In the genomic region with DNA sequence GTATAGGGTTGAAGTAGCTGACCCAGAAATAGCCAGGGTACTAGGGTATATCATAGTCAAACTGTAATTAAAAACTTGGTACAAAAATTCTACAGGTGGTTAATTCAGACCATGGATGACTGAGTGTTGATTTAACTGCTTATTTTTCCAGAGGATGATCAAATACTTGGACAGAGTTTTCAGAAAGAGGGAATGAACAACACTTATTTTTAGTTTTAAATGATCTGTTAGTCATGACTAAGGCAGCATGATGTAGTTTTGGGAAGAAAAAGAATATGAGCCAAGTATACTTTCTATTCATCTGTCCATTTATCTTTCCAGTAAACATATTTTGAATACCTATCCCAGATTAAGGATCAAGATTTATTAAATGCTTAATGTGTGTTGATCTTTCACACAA, we compare ENCODE assay signal across 25 cellular contexts. TPM values are rescaled to one million over a fixed set of nuclear protein-coding genes. Genes with fewer than 3 reads are reported as not detected.
DNase-seq lines count a peak whose midpoint lies in the region; ATAC-seq and TF ChIP-seq lines count a peak whose summit lies in the region.
"Had no signal": no experiment of that assay in that cellular context is flagged by ENCODE, and none has a peak within 500 bp of the region (broad histone marks: within the 10 kb centered on the region; RNA-seq: fewer than 3 reads in every experiment).

No MANE protein-coding gene starts in this region.

- H3K27ac ChIP-seq in PC-3 (ENCODE audit: low read length), result no peak overlapping the region
- H3K27ac ChIP-seq in psoas muscle, result peak overlapping the region; percentile 3
- H3K27ac ChIP-seq in substantia nigra (ENCODE audit: low read depth, low read length, poor library complexity, severe bottlenecking), result no peak overlapping the region
- H3K27ac ChIP-seq: A549, C4-2B, heart right ventricle, parathyroid adenoma, upper lobe of left lung, VCaP had no signal

- CTCF ChIA-PET in PC-3 (lab: Charles Lee), result no interaction called here

- DNase-seq in AG20443 (ENCODE audit: low spot score) (peak; percentile 39), PC-3 (no peak), fibroblast of mammary gland (ENCODE audit: low read depth) (peak; percentile 52), psoas muscle (no peak), substantia nigra (lab: John Stamatoyannopoulos, UW) (no peak)
- DNase-seq in activated CD4-positive, alpha-beta T cell treated with anti-CD3 and anti-CD28 coated beads for 48 hours, result no peak
- no peak for DNase-seq in activated CD4-positive, alpha-beta T cell treated with anti-CD3 and anti-CD28 coated beads for 1 hour
- DNase-seq: activated CD4-positive, alpha-beta T cell treated with anti-CD3 and anti-CD28 coated beads, Interleukin-2, amount 10 ng/mL, durations not matched to agents 7 days and 5 days; activated naive CD4-positive, alpha-beta T cell treated with anti-CD3 and anti-CD28 coated beads, Interleukin-2, amount 50 U/mL, for 16 hours; Calu3; caudate nucleus; foreskin fibroblast; heart right ventricle; NCI-H2081 treated with DMSO at 0.1 percent for 48 hours; NCI-H774; nephron progenitor cell; stimulated activated CD8-positive, alpha-beta memory T cell treated with anti-CD3 and anti-CD28 coated beads, Interleukin-4, amount 100 ng/mL, for 48 hours; upper lobe of left lung had no signal

- H3K27me3 ChIP-seq in PC-3 (ENCODE audit: low read length), result no peaks in the 10 kb centered on the region
- H3K27me3 ChIP-seq in psoas muscle (ENCODE audit: insufficient read depth in 3 of 3, low read length in 2 of 3), result no peaks in the 10 kb centered on the region
- H3K27me3 ChIP-seq: heart right ventricle, upper lobe of left lung had no signal

- H2AFZ ChIP-seq in PC-3 (ENCODE audit: low read length), result no peak overlapping the region
- H2AFZ ChIP-seq: parathyroid adenoma had no signal

- H3K4me3 ChIP-seq in PC-3 (ENCODE audit: low read length) (no peak overlapping the region), fibroblast of mammary gland (ENCODE audit: control insufficient read depth, low read depth, low read length) (no peak overlapping the region), psoas muscle (no peak overlapping the region)
- H3K4me3 ChIP-seq: A549, heart right ventricle, upper lobe of left lung had no signal

- TF ChIP-seq CTCF in PC-3 (conservative IDR thresholded peaks at IDR 0.05; ENCODE audit: low read depth, low read length) (no peak), fibroblast of mammary gland (conservative IDR thresholded peaks at IDR 0.05; ENCODE audit: control insufficient read depth, insufficient read depth, low read depth, low read length) (no peak), psoas muscle (IDR thresholded peaks at IDR 0.05) (no peak)

- H3K9ac ChIP-seq in PC-3 (ENCODE audit: low read length), result no peak overlapping the region
- H3K9ac ChIP-seq: parathyroid adenoma had no signal

- intact Hi-C loops in PC-3 (cut with micrococcal nuclease), result no loop called here
- intact Hi-C loops in psoas muscle (cut with DNase I), result no loop called here

- BruUV-seq in PC-3 (replicated peaks; lab: Mats Ljungman, UMichigan), result no TSS peak

- H3K36me3 ChIP-seq in PC-3 (ENCODE audit: low read depth, low read length) (peaks cover 4% of the 10 kb centered on the region), psoas muscle (ENCODE audit: insufficient read depth in 1 of 2, low read depth in 1 of 2) (no peaks in the 10 kb centered on the region)
- H3K36me3 ChIP-seq: upper lobe of left lung had no signal

- no peaks in the 10 kb centered on the region for H3F3A ChIP-seq in PC-3 (ENCODE audit: low read length, unreplicated experiment)

- H3K4me2 ChIP-seq in PC-3 (ENCODE audit: low read length), result no peak overlapping the region
- H3K4me2 ChIP-seq: A549 had no signal

- H3K9me3 ChIP-seq in PC-3 (ENCODE audit: low read length) (no peaks in the 10 kb centered on the region), psoas muscle (no peaks in the 10 kb centered on the region)
- H3K9me3 ChIP-seq: A549, heart right ventricle, upper lobe of left lung had no signal

- H3K4me1 ChIP-seq in PC-3 (ENCODE audit: insufficient read depth, low read length) (no peaks in the 10 kb centered on the region; the same call in 1 of the 2 replicates), psoas muscle (peaks cover 4% of the 10 kb centered on the region)
- H3K4me1 ChIP-seq: parathyroid adenoma, upper lobe of left lung had no signal

- H4K20me1 ChIP-seq in PC-3 (ENCODE audit: low read length), result no peaks in the 10 kb centered on the region

- no peaks in the 10 kb centered on the region for H3K9me2 ChIP-seq in PC-3 (replicated peaks; ENCODE audit: low read length)

- POLR2A ChIA-PET in PC-3 (lab: Charles Lee; ENCODE audit: unreplicated experiment), result no interaction called here

- H3K79me2 ChIP-seq in PC-3 (ENCODE audit: low read length), result no peaks in the 10 kb centered on the region
- H3K79me2 ChIP-seq: parathyroid adenoma had no signal

- peak; percentile 38 for ATAC-seq in PC-3
- ATAC-seq in psoas muscle, result peak in 1 of 4 donors; percentile 57
- ATAC-seq in HG03520 (IDR thresholded peaks at IDR 0.05; ENCODE audit: unreplicated experiment), result no peak
- ATAC-seq: A549, left lobe of liver had no signal

RNA-seq across cellular contexts. Expression of gene CCDC89, which starts 19.8 kb away (rescaled TPM):
- 0.55 TPM in 1 of 2 replicates, not detected in the other for total RNA-seq in PC-3 (2014; rRNA removed)
- under 1 TPM in 3 of 4 donors, not detected in 1; 0.15 to 0.71 (median 0.42) TPM for total RNA-seq in psoas muscle
- 1 to 10 TPM in 1 of 3 donors, under 1 TPM in 2; 0.13 to 2.0 (median 0.20) TPM for polyA plus RNA-seq in psoas muscle
- total RNA-seq: dermis microvascular lymphatic vessel endothelial cell had no signal

RNA-seq across cellular contexts. Expression of gene CREBZF, which starts 40.9 kb away (rescaled TPM):
- total RNA-seq in PC-3 (2014; rRNA removed) (75.0 and 114 TPM in 2 replicates), psoas muscle (10 to 100 TPM; 14.0 to 32.3 (median 19.4) TPM)
- 10 to 100 TPM; 14.1 to 25.6 (median 17.9) TPM for polyA plus RNA-seq in psoas muscle

RNA-seq across cellular contexts. Expression of gene TMEM126A, which starts 58.0 kb away (rescaled TPM):
- total RNA-seq in PC-3 (2014; rRNA removed) (34.0 and 37.8 TPM in 2 replicates), psoas muscle (10 to 100 TPM; 32.4 to 51.5 (median 39.1) TPM)
- 100 to 1,000 TPM in 1 of 3 donors, 10 to 100 TPM in 2; 70.6 to 107 (median 72.0) TPM for polyA plus RNA-seq in psoas muscle

Comparison
In these comparisons a context has a peak if more than half of its experiments do, and no peak if none do; other contexts are left out.
1. DNase-seq: peak in AG20443 (single experiment) and fibroblast of mammary gland (single experiment); none in PC-3 (single experiment), psoas muscle (0 of 2), activated CD4-positive, alpha-beta T cell treated with anti-CD3 and anti-CD28 coated beads for 48 hours (single experiment), activated CD4-positive, alpha-beta T cell treated with anti-CD3 and anti-CD28 coated beads for 1 hour (single experiment) and substantia nigra (0 of 49).